8 cellular contexts compared by ENCODE assay signal in genomic region chr9:37079370-37080164, GRCh38. TPM values are rescaled to one million over a fixed set of nuclear protein-coding genes. Genes with fewer than 3 reads are reported as not detected.
DNase-seq lines count a peak whose midpoint lies in the region; ATAC-seq, FAIRE-seq and TF ChIP-seq lines count a peak whose summit lies in the region.

No MANE protein-coding gene starts in this region.

- TF ChIP-seq CTCF in ascending aorta (IDR thresholded peaks at IDR 0.05) (no peak), psoas muscle (IDR thresholded peaks at IDR 0.05) (no peak)

- H3K4me3 Mint-ChIP-seq in T-helper 2 cell treated with Interferon-gamma antibody and Interleukin-4, amounts not matched to agents 5 μg/mL and 100 μg/mL, for 36 hours = peak overlapping the region; percentile 98

- 2% methylated on average over 63 of the region's 63 CpGs for WGBS in right cardiac atrium
- 2% methylated on average over 60 to 63 of the region's 63 CpGs for WGBS in psoas muscle, 3 donors

- FAIRE-seq in urothelium cell line (lab: Jason Lieb, UNC) = peak; percentile 96

- H3K9me3 ChIP-seq in ascending aorta (no peaks in the 10 kb centered on the region), right cardiac atrium (ENCODE audit: control insufficient read depth, low read length) (no peaks in the 10 kb centered on the region), psoas muscle (no peaks in the 10 kb centered on the region)

- H3K27me3 ChIP-seq in ascending aorta (no peaks in the 10 kb centered on the region), right cardiac atrium (ENCODE audit: control insufficient read depth, insufficient read depth) (no peaks in the 10 kb centered on the region), psoas muscle (ENCODE audit: insufficient read depth in 3 of 3, low read length in 2 of 3) (no peaks in the 10 kb centered on the region)

- H3K4me3 ChIP-seq in ascending aorta (peak overlapping the region; percentile 85 to 88), right cardiac atrium (ENCODE audit: low read length) (peak overlapping the region; percentile 67), psoas muscle (peak overlapping the region; percentile 79)

- intact Hi-C loops in ascending aorta (cut with DNase I) (loop anchor here (1.0 to 5.0 kb wide), 3 partner anchors 41 to 388 kb away; partner anchors contain the start of genes PAX5, ZBTB5 and ZCCHC7), right cardiac atrium (cut with DNase I) (no loop called here), psoas muscle (cut with DNase I) (loop anchor here (2.0 to 5.0 kb wide), 2 partner anchors 41 to 43 kb away; partner anchors contain the start of gene ZCCHC7 (in 2 of the 2))

- H3K9me3 Mint-ChIP-seq in T-helper 2 cell treated with Interferon-gamma antibody and Interleukin-4, amounts not matched to agents 5 μg/mL and 100 μg/mL, for 36 hours = peaks cover 5% of the 10 kb centered on the region

- H3K27ac ChIP-seq in ascending aorta (peak overlapping the region; percentile 90 to 91), right cardiac atrium (ENCODE audit: low read length) (peak overlapping the region; percentile 32), psoas muscle (peak overlapping the region; percentile 88)

- H3K27me3 Mint-ChIP-seq in T-helper 2 cell treated with Interferon-gamma antibody and Interleukin-4, amounts not matched to agents 5 μg/mL and 100 μg/mL, for 36 hours (ENCODE audit: low read depth) = peaks cover 7% of the 10 kb centered on the region

- peaks cover 28% of the 10 kb centered on the region for H3K4me1 Mint-ChIP-seq in T-helper 2 cell treated with Interferon-gamma antibody and Interleukin-4, amounts not matched to agents 5 μg/mL and 100 μg/mL, for 36 hours (ENCODE audit: low read depth)

- peaks cover 8% of the 10 kb centered on the region for H3K36me3 Mint-ChIP-seq in T-helper 2 cell treated with Interferon-gamma antibody and Interleukin-4, amounts not matched to agents 5 μg/mL and 100 μg/mL, for 36 hours (ENCODE audit: low read depth)

- H3K36me3 ChIP-seq in ascending aorta (no peaks in the 10 kb centered on the region), psoas muscle (ENCODE audit: insufficient read depth in 1 of 2, low read depth in 1 of 2) (no peaks in the 10 kb centered on the region)

- DNase-seq in NCI-H187 treated with DMSO at 0.1 percent for 48 hours (lab: John Stamatoyannopoulos, UW) (peak; percentile 53), ascending aorta (ENCODE audit: low spot score in 2 of 2) (peak; percentile 74 to 96), right cardiac atrium (peak; percentile 94 to 97 (median 96)), psoas muscle (peak; percentile 92 to 96), urothelium cell line (ENCODE audit: low spot score) (peak; percentile 96)
- DNase-seq in T-helper 2 cell treated with Interferon-gamma antibody and Interleukin-4, amounts not matched to agents 5 μg/mL and 100 μg/mL, for 36 hours (ENCODE audit: low spot score) = peak; percentile 93

- ATAC-seq in GM18502 (IDR thresholded peaks at IDR 0.05; ENCODE audit: poor library complexity, unreplicated experiment) (peak; percentile 90), HG02943 (IDR thresholded peaks at IDR 0.05; ENCODE audit: low read depth, unreplicated experiment) (peak; percentile 93), right cardiac atrium (peak; percentile 99), psoas muscle (peak; percentile 97 to 99 (median 98))

- H3K4me1 ChIP-seq in ascending aorta (no peaks in the 10 kb centered on the region), right cardiac atrium (ENCODE audit: control insufficient read depth, insufficient read depth, low read length) (no peaks in the 10 kb centered on the region), psoas muscle (peaks cover 9% of the 10 kb centered on the region)

- H3K27ac Mint-ChIP-seq in T-helper 2 cell treated with Interferon-gamma antibody and Interleukin-4, amounts not matched to agents 5 μg/mL and 100 μg/mL, for 36 hours = peak overlapping the region; percentile 94

RNA-seq across cellular contexts. Expression of gene ZCCHC7, which starts 40.8 kb away (rescaled TPM):
- total RNA-seq in ascending aorta = 25.1 TPM
- 10 to 100 TPM; 13.4 to 17.1 (median 14.2) TPM for total RNA-seq in right cardiac atrium
- polyA plus RNA-seq in right cardiac atrium = 4.6 TPM
- 10 to 100 TPM in 1 of 4 donors, 1 to 10 TPM in 3; 6.9 to 10.3 (median 8.0) TPM for total RNA-seq in psoas muscle
- 1 to 10 TPM; 6.2 to 7.3 (median 6.4) TPM for polyA plus RNA-seq in psoas muscle

RNA-seq across cellular contexts. Expression of gene PAX5, which starts 45.5 kb away (rescaled TPM):
- not detected for total RNA-seq in ascending aorta
- total RNA-seq in right cardiac atrium = under 1 TPM in 1 of 4 donors, not detected in 3; 0.03 TPM
- not detected for polyA plus RNA-seq in right cardiac atrium
- total RNA-seq in psoas muscle = under 1 TPM in 2 of 4 donors, not detected in 2; 0.09 to 0.50 TPM
- under 1 TPM in 2 of 3 donors, not detected in 1; under 0.01 to 0.03 TPM for polyA plus RNA-seq in psoas muscle

Comparison
In these comparisons a context has a peak if more than half of its experiments do, and no peak if none do; other contexts are left out.
1. Peak in every context shown above with its lines: DNase-seq, ATAC-seq, H3K4me3 ChIP-seq and H3K27ac ChIP-seq.
2. H3K27ac ChIP-seq: peak in every context shown above with its lines; median percentile 90 in ascending aorta; 88 in psoas muscle; 32 in right cardiac atrium.
3. intact Hi-C loops: an anchor here in ascending aorta (1.0 to 5.0 kb wide) and psoas muscle (2.0 to 5.0 kb wide); none called in right cardiac atrium.